Comparison of ENCODE assay signal across 14 cellular contexts in the genomic region with DNA sequence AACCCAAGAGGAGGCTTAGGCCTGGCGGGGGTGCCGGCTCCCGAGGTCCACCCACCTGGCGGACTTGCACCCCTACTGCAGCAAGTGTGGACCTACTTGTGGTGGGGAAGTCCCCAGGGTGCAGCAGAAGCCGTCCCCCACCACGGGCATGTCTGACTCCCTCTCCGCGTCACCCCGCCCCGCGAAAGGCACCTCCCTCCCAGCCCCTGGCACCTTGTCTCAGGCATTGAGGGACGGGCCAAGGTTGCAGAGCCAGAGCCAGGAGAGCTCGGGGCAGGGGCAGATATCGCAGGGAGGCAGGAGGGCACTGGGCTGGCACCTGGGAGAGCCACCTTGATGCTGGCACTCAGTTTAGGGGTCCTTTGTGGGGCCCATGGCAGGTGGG. TPM values are rescaled to one million over a fixed set of nuclear protein-coding genes. Genes with fewer than 3 reads are reported as not detected.
DNase-seq lines count a peak whose midpoint lies in the region; ATAC-seq and TF ChIP-seq lines count a peak whose summit lies in the region.
"Had no signal": no experiment of that assay in that cellular context is flagged by ENCODE, and none has a peak within 500 bp of the region (broad histone marks: within the 10 kb centered on the region; RNA-seq: fewer than 3 reads in every experiment).

No MANE protein-coding gene starts in this region.

- ATAC-seq in Right ventricle myocardium inferior: no peak
- peak; percentile 49 for ATAC-seq in central memory CD8-positive, alpha-beta T cell (replicated peaks; ENCODE audit: extremely low read depth, poor library complexity, severe bottlenecking)
- no peak for ATAC-seq in GM21529 (IDR thresholded peaks at IDR 0.05; ENCODE audit: unreplicated experiment)

- peak; percentile 21 for DNase-seq in Right ventricle myocardium inferior (ENCODE audit: missing footprints)
- no peak for DNase-seq in cardiac septum (ENCODE audit: low spot score)
- DNase-seq in central memory CD8-positive, alpha-beta T cell (ENCODE audit: low spot score in 2 of 2): peak in 1 of 2 donors; percentile 11
- DNase-seq in nephron progenitor cell: peak; percentile 3
- DNase-seq in uterus: peak; percentile 9 to 10
- no peak for DNase-seq in SHP77 (lab: John Stamatoyannopoulos, UW)
- DNase-seq in germinal center (ENCODE audit: low spot score): no peak
- DNase-seq: AML-193, NCI-H2107 had no signal

- H3K36me3 Mint-ChIP-seq in central memory CD8-positive, alpha-beta T cell (ENCODE audit: insufficient read depth): peaks cover 2% of the 10 kb centered on the region
- no peaks in the 10 kb centered on the region for H3K36me3 Mint-ChIP-seq in nephron progenitor cell (ENCODE audit: low read depth)

- no peak for TF ChIP-seq POLR2A in uterus (IDR thresholded peaks at IDR 0.05)

- no peak overlapping the region for H3K27ac Mint-ChIP-seq in central memory CD8-positive, alpha-beta T cell (ENCODE audit: low read depth)
- no peak overlapping the region for H3K27ac Mint-ChIP-seq in nephron progenitor cell
- H3K27ac Mint-ChIP-seq: nephron had no signal

- no peaks in the 10 kb centered on the region for H3K4me1 ChIP-seq in uterus

- TF ChIP-seq CTCF in nephron progenitor cell (IDR thresholded peaks at IDR 0.05) (no peak), uterus (IDR thresholded peaks at IDR 0.05) (no peak)

- no peaks in the 10 kb centered on the region for H3K27me3 ChIP-seq in uterus

- H3K4me1 Mint-ChIP-seq in central memory CD8-positive, alpha-beta T cell: no peaks in the 10 kb centered on the region
- peaks cover 11% of the 10 kb centered on the region for H3K4me1 Mint-ChIP-seq in nephron progenitor cell

- intact Hi-C loops in Right ventricle myocardium inferior (cut with DNase I): no loop called here
- intact Hi-C loops in cardiac septum (cut with DNase I): no loop called here
- intact Hi-C loops in uterus (cut with DNase I; ENCODE audit: low total_unique reads): no loop called here

- no peaks in the 10 kb centered on the region for H3K9me3 Mint-ChIP-seq in central memory CD8-positive, alpha-beta T cell
- peaks cover 6% of the 10 kb centered on the region for H3K9me3 Mint-ChIP-seq in nephron progenitor cell

- no peak overlapping the region for H3K4me3 ChIP-seq in uterus

- H3K27ac ChIP-seq in uterus: no peak overlapping the region
- H3K27ac ChIP-seq: KMS-11 had no signal

- H3K27me3 Mint-ChIP-seq in central memory CD8-positive, alpha-beta T cell: peaks cover 27% of the 10 kb centered on the region
- peaks cover 25% of the 10 kb centered on the region for H3K27me3 Mint-ChIP-seq in nephron progenitor cell (ENCODE audit: low read depth, poor library complexity)

- no peak overlapping the region for H3K4me3 Mint-ChIP-seq in central memory CD8-positive, alpha-beta T cell
- H3K4me3 Mint-ChIP-seq in nephron progenitor cell: no peak overlapping the region
- H3K4me3 Mint-ChIP-seq: nephron had no signal

- no peaks in the 10 kb centered on the region for H3K36me3 ChIP-seq in uterus

- H3K9me3 ChIP-seq in uterus: peaks cover 0 to 5% of the 10 kb centered on the region in 2 donors

RNA-seq across cellular contexts. Expression of a gene that starts 19.0 kb away (rescaled TPM):
- not detected for total RNA-seq in Right ventricle myocardium inferior
- not detected for total RNA-seq in cardiac septum
- 1 to 10 TPM in 2 of 4 donors, under 1 TPM in 1, not detected in 1; 0.79 to 2.6 (median 1.8) TPM for total RNA-seq in uterus
- total RNA-seq: Daoy; T-helper 2 cell treated with Interferon-gamma antibody and Interleukin-4, amounts not matched to agents 100 ng/mL and 5 ng/mL, for 36 hours had no signal

RNA-seq across cellular contexts. Expression of a gene that starts 29.2 kb away (rescaled TPM):
- not detected for total RNA-seq in Right ventricle myocardium inferior
- not detected for total RNA-seq in cardiac septum
- total RNA-seq in uterus: under 1 TPM in 1 of 4 donors, not detected in 3; 0.97 TPM
- total RNA-seq: Daoy; T-helper 2 cell treated with Interferon-gamma antibody and Interleukin-4, amounts not matched to agents 100 ng/mL and 5 ng/mL, for 36 hours had no signal

RNA-seq across cellular contexts. Expression of a gene that starts 56.6 kb away (rescaled TPM):
- total RNA-seq in Right ventricle myocardium inferior (not detected), cardiac septum (not detected), uterus (not detected)
- total RNA-seq: Daoy; T-helper 2 cell treated with Interferon-gamma antibody and Interleukin-4, amounts not matched to agents 100 ng/mL and 5 ng/mL, for 36 hours had no signal

Comparison
In these comparisons a context has a peak if more than half of its experiments do, and no peak if none do; other contexts are left out.
1. DNase-seq: peak in Right ventricle myocardium inferior (single experiment), nephron progenitor cell (single experiment) and uterus (2 of 2); none in cardiac septum (single experiment), SHP77 (0 of 2) and germinal center (single experiment).